Comparison of ENCODE assay signal across 7 cellular contexts in genomic region chr17:74089869-74090464, GRCh38.
DNase-seq lines count a peak whose midpoint lies in the region; ATAC-seq, FAIRE-seq and TF ChIP-seq lines count a peak whose summit lies in the region.

No MANE protein-coding gene starts in this region.

- no peak for TF ChIP-seq EP300 in Ishikawa (IDR thresholded peaks at IDR 0.05; ENCODE audit: borderline replicate concordance)

- no peak overlapping the region for H2BK120ac ChIP-seq in mesendoderm (ENCODE audit: low read depth, low read length)

- no TSS peak for BruUV-seq in Panc1 (replicated peaks; lab: Mats Ljungman, UMichigan)

- H2AK5ac ChIP-seq in mesendoderm (ENCODE audit: low read length) = no peak overlapping the region

- POLR2A ChIA-PET in Panc1 (lab: Charles Lee) = interaction anchor here (0.5 kb wide), 1 partner anchor 229 kb away, joined by 4 read pairs; no protein-coding TSS in a partner anchor

- H3K23ac ChIP-seq in mesendoderm (ENCODE audit: low read length) = no peak overlapping the region

- H3K18ac ChIP-seq in mesendoderm (ENCODE audit: low read length) = no peak overlapping the region

- in situ Hi-C loops in Panc1 (cut with HindIII; ENCODE audit: low pct_unique_long_range_greater_than_20kb, low sequenced_read_pairs) = no loop called here

- H3K4ac ChIP-seq in mesendoderm (ENCODE audit: low read depth, low read length) = no peak overlapping the region

- no peaks in the 10 kb centered on the region for H3K36me3 ChIP-seq in Panc1 (ENCODE audit: control insufficient read depth, insufficient read depth, low read length)
- H3K36me3 ChIP-seq in body of pancreas (replicated peaks in 1 of 2; ENCODE audit: insufficient read depth in 1 of 2, low read depth in 2 of 2) = no peaks in the 10 kb centered on the region
- no peaks in the 10 kb centered on the region for H3K36me3 ChIP-seq in mesendoderm (ENCODE audit: control insufficient read depth, insufficient read depth, low read length)

- H3K4me1 ChIP-seq in Panc1 (ENCODE audit: control insufficient read depth, insufficient read depth, low read length) = no peaks in the 10 kb centered on the region
- no peaks in the 10 kb centered on the region for H3K4me1 ChIP-seq in body of pancreas
- H3K4me1 ChIP-seq in mesendoderm (ENCODE audit: control insufficient read depth, low read depth, low read length) = no peaks in the 10 kb centered on the region

- H3K27ac ChIP-seq in Panc1 (ENCODE audit: low read length) = no peak overlapping the region
- no peak overlapping the region for H3K27ac ChIP-seq in body of pancreas
- H3K27ac ChIP-seq in mesendoderm (ENCODE audit: low read depth, low read length) = no peak overlapping the region

- no peaks in the 10 kb centered on the region for H3K79me2 ChIP-seq in mesendoderm (ENCODE audit: control insufficient read depth, insufficient read depth, low read length)

- intact Hi-C loops in Panc1 (cut with micrococcal nuclease; ENCODE audit: unreplicated experiment) (loop anchor here (5.0 kb wide), 1 partner anchor 87 kb away; no protein-coding TSS in a partner anchor), body of pancreas (cut with DNase I) (no loop called here)

- no peak for TF ChIP-seq POLR2A in body of pancreas (IDR thresholded peaks at IDR 0.05)

- no peak overlapping the region for H3K56ac ChIP-seq in mesendoderm (ENCODE audit: low read length)

- WGBS in body of pancreas, 2 donors = 33 to 40% methylated on average over 2 to 4 of the region's 4 CpGs
- WGBS in mesendoderm (ENCODE audit: extremely low coverage, insufficient coverage, low lambda C conversion rate) = no CpG with 5 or more reads among the region's 4 CpGs

- H4K8ac ChIP-seq in mesendoderm (ENCODE audit: low read depth, low read length) = no peak overlapping the region

- ATAC-seq in Panc1 (peak; percentile 79), body of pancreas (no peak)

- no peak overlapping the region for H3K9ac ChIP-seq in mesendoderm (ENCODE audit: low read length)

- H3K9me3 ChIP-seq in Panc1 (ENCODE audit: control insufficient read depth, insufficient read depth, low read depth, low read length) = no peaks in the 10 kb centered on the region
- peaks cover 0 to 14% (median 0%) of the 10 kb centered on the region in 3 donors for H3K9me3 ChIP-seq in body of pancreas

- no peak overlapping the region for H2BK5ac ChIP-seq in mesendoderm (ENCODE audit: low read length)

- H3K4me2 ChIP-seq in mesendoderm (ENCODE audit: low read length) = no peak overlapping the region

- H2BK15ac ChIP-seq in mesendoderm (replicated peaks; ENCODE audit: low read depth) = no peak overlapping the region

- FAIRE-seq in urothelium cell line (lab: Jason Lieb, UNC) = peak; percentile 23

- H3K4me3 ChIP-seq in Panc1 (ENCODE audit: low read depth in 2 of 2, low read length in 2 of 2) = no peak overlapping the region
- no peak overlapping the region for H3K4me3 ChIP-seq in body of pancreas
- no peak overlapping the region for H3K4me3 ChIP-seq in mesendoderm (ENCODE audit: low read length)

- DNase-seq in EL = peak; percentile 3
- peak; percentile 35 for DNase-seq in Panc1 (ENCODE audit: low read depth, low spot score)
- DNase-seq in body of pancreas = peak in 3 of 4 donors; percentile 14 to 23 (median 18)
- peak; percentile 94 for DNase-seq in mesendoderm
- DNase-seq in urothelium cell line (ENCODE audit: low spot score) = peak; percentile 69
- no peak for DNase-seq in AG08396 (ENCODE audit: low spot score)

- CTCF ChIA-PET in Panc1 (lab: Charles Lee) = interaction anchor here (0.7 to 1.2 kb wide), 5 partner anchors 10 to 110 kb away, joined by 3 to 4 read pairs (median 3); no protein-coding TSS in a partner anchor

- H3K27me3 ChIP-seq in Panc1 (ENCODE audit: control insufficient read depth, insufficient read depth, low read length) = peaks cover 25% of the 10 kb centered on the region
- no peaks in the 10 kb centered on the region for H3K27me3 ChIP-seq in body of pancreas
- no peaks in the 10 kb centered on the region for H3K27me3 ChIP-seq in mesendoderm (ENCODE audit: insufficient read depth, low read length, poor library complexity)

- H3K79me1 ChIP-seq in mesendoderm (ENCODE audit: low read length) = no peaks in the 10 kb centered on the region

- H4K5ac ChIP-seq in mesendoderm (ENCODE audit: low read length) = no peak overlapping the region

- TF ChIP-seq CTCF in Panc1 (IDR thresholded peaks at IDR 0.05) (peak; percentile 89), body of pancreas (IDR thresholded peaks at IDR 0.05) (peak in 3 of 7 experiments; percentile 12 to 17 (median 15))

- TF ChIP-seq RAD21 in Ishikawa (IDR thresholded peaks at IDR 0.05; ENCODE audit: low read depth) = peak; percentile 82

TF ChIP-seq in Ishikawa, 13 proteins besides CTCF, POLR2A, EP300 and RAD21:
- no peak for TF ChIP-seq ZBTB7A (IDR thresholded peaks at IDR 0.05; ENCODE audit: low read depth)
- TF ChIP-seq CEBPB (IDR thresholded peaks at IDR 0.05) = no peak
- no peak for TF ChIP-seq REST (IDR thresholded peaks at IDR 0.05; ENCODE audit: low read depth)
- TF ChIP-seq NFIC (IDR thresholded peaks at IDR 0.05) = no peak
- TF ChIP-seq TAF1 (IDR thresholded peaks at IDR 0.05; ENCODE audit: low read depth) = no peak
- TF ChIP-seq CREB1 (IDR thresholded peaks at IDR 0.05; ENCODE audit: low read depth) = no peak
- TF ChIP-seq YY1 (IDR thresholded peaks at IDR 0.05; ENCODE audit: low read depth) = no peak
